ENCODE assay signal across 14 cellular contexts in the genomic region with DNA sequence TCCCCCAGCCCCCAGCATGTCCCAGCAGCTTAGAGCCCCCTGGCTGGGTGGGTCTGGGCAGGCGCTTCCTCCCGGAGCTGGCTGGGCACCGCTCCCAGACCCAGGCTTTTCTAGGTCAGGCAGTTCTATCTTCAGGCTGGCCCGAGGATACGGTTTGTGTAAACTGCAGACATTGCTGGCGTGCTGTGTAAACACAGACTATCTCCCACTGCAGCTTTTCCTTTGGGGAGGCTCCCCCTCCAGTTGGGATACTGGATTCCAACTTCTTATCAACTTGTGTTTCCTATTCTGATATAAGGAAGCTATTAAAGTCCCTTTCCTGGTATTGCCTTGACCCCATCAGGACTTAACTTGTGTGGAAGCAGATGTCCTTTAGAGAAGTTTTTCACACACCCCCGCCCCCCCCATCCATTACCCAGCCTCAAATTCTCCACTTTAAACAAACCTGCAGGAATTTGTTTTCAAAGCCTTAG. TPM values are rescaled to one million over a fixed set of nuclear protein-coding genes. Genes with fewer than 3 reads are reported as not detected.
DNase-seq lines count a peak whose midpoint lies in the region; ATAC-seq and TF ChIP-seq lines count a peak whose summit lies in the region.
"Had no signal": no experiment of that assay in that cellular context is flagged by ENCODE, and none has a peak within 500 bp of the region (broad histone marks: within the 10 kb centered on the region; RNA-seq: fewer than 3 reads in every experiment).

No MANE protein-coding gene starts in this region.

- no peaks in the 10 kb centered on the region for H3K9me3 Mint-ChIP-seq in natural killer cell
- H3K9me3 Mint-ChIP-seq: CD4-positive, alpha-beta T cell; natural killer cell treated with Interleukin-12 subunit alpha and Interleukin-12 subunit beta and Interleukin-15 and Interleukin-18, amount 100 ng/mL, for 72 hours had no signal

- ATAC-seq in left lung = peak; percentile 57
- ATAC-seq in natural killer cell = no peak
- ATAC-seq: GM12878; natural killer cell treated with Interleukin-12 subunit alpha and Interleukin-12 subunit beta and Interleukin-15 and Interleukin-18, amount 100 ng/mL, for 72 hours had no signal

- no peak overlapping the region for H3K4me3 ChIP-seq in left lung
- H3K4me3 ChIP-seq: GM12878, SK-N-MC had no signal

- DNase-seq in G401 (ENCODE audit: low spot score) = peak; percentile 89
- peak in 23 of 61 donors; percentile 3 to 79 (median 18) for DNase-seq in caudate nucleus (lab: John Stamatoyannopoulos, UW)
- no peak for DNase-seq in left lung
- peak; percentile 36 for DNase-seq in putamen (ENCODE audit: low spot score)
- no peak for DNase-seq in natural killer cell
- DNase-seq in NCI-H1417 treated with DMSO at 0.1 percent for 48 hours (lab: John Stamatoyannopoulos, UW) = no peak
- no peak for DNase-seq in activated CD4-positive, alpha-beta T cell treated with anti-CD3 and anti-CD28 coated beads, Interleukin-2, amount 50 U/mL, for 1 hour
- DNase-seq in activated naive CD4-positive, alpha-beta T cell treated with Interleukin-2 at 50 U/mL for 16 hours = no peak
- DNase-seq: CD4-positive, alpha-beta T cell; NCI-H2227 treated with DMSO at 0.1 percent for 48 hours had no signal

- no peak for TF ChIP-seq CTCF in left lung (IDR thresholded peaks at IDR 0.05)
- TF ChIP-seq CTCF in natural killer cell (IDR thresholded peaks at IDR 0.05) = no peak

- H3K27ac ChIP-seq in caudate nucleus (ENCODE audit: low read depth, low read length) = peak overlapping the region; percentile 58
- peak overlapping the region; percentile 7 to 37 for H3K27ac ChIP-seq in left lung
- H3K27ac ChIP-seq: KMS-11, SK-N-MC had no signal

- H3K27me3 Mint-ChIP-seq in natural killer cell (ENCODE audit: low read depth in 2 of 2) = no peaks in the 10 kb centered on the region
- H3K27me3 Mint-ChIP-seq: CD4-positive, alpha-beta T cell; natural killer cell treated with Interleukin-12 subunit alpha and Interleukin-12 subunit beta and Interleukin-15 and Interleukin-18, amount 100 ng/mL, for 72 hours had no signal

- H3K27me3 ChIP-seq in left lung = no peaks in the 10 kb centered on the region

- H3K4me1 ChIP-seq in left lung = peaks cover 3 to 9% of the 10 kb centered on the region in 2 donors

- no peaks in the 10 kb centered on the region for H3K36me3 Mint-ChIP-seq in natural killer cell
- H3K36me3 Mint-ChIP-seq: natural killer cell treated with Interleukin-12 subunit alpha and Interleukin-12 subunit beta and Interleukin-15 and Interleukin-18, amount 100 ng/mL, for 72 hours had no signal

- no peak overlapping the region for H3K4me3 Mint-ChIP-seq in natural killer cell
- H3K4me3 Mint-ChIP-seq: CD4-positive, alpha-beta T cell; natural killer cell treated with Interleukin-12 subunit alpha and Interleukin-12 subunit beta and Interleukin-15 and Interleukin-18, amount 100 ng/mL, for 72 hours had no signal

- no peak overlapping the region for H3K27ac Mint-ChIP-seq in natural killer cell
- H3K27ac Mint-ChIP-seq: CD4-positive, alpha-beta T cell; natural killer cell treated with Interleukin-12 subunit alpha and Interleukin-12 subunit beta and Interleukin-15 and Interleukin-18, amount 100 ng/mL, for 72 hours had no signal

- in situ Hi-C loops in G401 (cut with HindIII; ENCODE audit: low sequenced_read_pairs) = no loop called here

- no peaks in the 10 kb centered on the region for H3K36me3 ChIP-seq in left lung

- no peaks in the 10 kb centered on the region for H3K4me1 Mint-ChIP-seq in natural killer cell

- H3K9me3 ChIP-seq in left lung = no peaks in the 10 kb centered on the region

- intact Hi-C loops in left lung (cut with DNase I) = no loop called here
- intact Hi-C loops in natural killer cell (cut with micrococcal nuclease) = no loop called here

RNA-seq across cellular contexts. Expression of a gene that starts 18.3 kb away (rescaled TPM):
- 43.5 and 69.7 TPM in 2 replicates for total RNA-seq in G401 (2014; rRNA removed; shearing (Covaris generic))
- total RNA-seq in left lung = 10 to 100 TPM; 41.5 to 55.0 TPM
- total RNA-seq in natural killer cell = 100 to 1,000 TPM; 151 to 165 (median 161) TPM

Comparison
In these comparisons a context has a peak if more than half of its experiments do, and no peak if none do; other contexts are left out.
1. DNase-seq: peak in G401 (single experiment) and putamen (single experiment); none in left lung (0 of 2), natural killer cell (single experiment), NCI-H1417 treated with DMSO at 0.1 percent for 48 hours (single experiment), activated CD4-positive, alpha-beta T cell treated with anti-CD3 and anti-CD28 coated beads, Interleukin-2, amount 50 U/mL, for 1 hour (single experiment) and activated naive CD4-positive, alpha-beta T cell treated with Interleukin-2 at 50 U/mL for 16 hours (single experiment).